In the genomic region with DNA sequence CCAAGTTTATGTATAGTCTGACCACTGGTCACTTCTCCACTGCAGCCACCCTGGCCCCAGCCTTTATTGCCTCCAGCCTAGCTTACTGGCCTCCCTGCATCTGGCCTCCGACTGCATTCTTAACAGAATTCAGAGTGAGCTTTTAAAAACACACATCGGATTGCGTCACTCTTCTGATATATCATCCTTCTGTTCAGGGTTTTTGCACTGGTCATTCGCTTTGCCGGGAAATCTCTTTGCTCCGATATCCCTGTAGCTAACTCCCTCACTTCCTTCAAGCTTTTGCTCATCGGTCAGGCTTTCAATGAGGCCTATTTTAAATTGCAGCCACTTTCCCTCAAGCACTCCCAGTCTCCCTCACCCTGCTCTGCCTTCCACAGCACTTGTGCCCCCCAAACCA, we compare ENCODE assay signal across 23 cellular contexts.
"Had no signal": no experiment of that assay in that cellular context is flagged by ENCODE, and none has a peak within 500 bp of the region (broad histone marks: within the 10 kb centered on the region; RNA-seq: fewer than 3 reads in every experiment).

No MANE protein-coding gene starts in this region.

- DNase-seq: activated CD4-positive, alpha-beta memory T cell treated with anti-CD3 and anti-CD28 coated beads, Interleukin-2, amount 10 ng/mL, durations not matched to agents 7 days and 5 days; activated CD4-positive, alpha-beta T cell treated with anti-CD3 and anti-CD28 coated beads for 1 hour; activated CD4-positive, alpha-beta T cell treated with anti-CD3 and anti-CD28 coated beads, Interleukin-2, amount 10 ng/mL, durations not matched to agents 7 days and 5 days; activated naive CD4-positive, alpha-beta T cell; activated T-cell treated with anti-CD3 and anti-CD28 coated beads, Interleukin-2, amount 50 U/mL, for 4 hours; adrenal gland; brain microvascular endothelial cell; caudate nucleus; endodermal cell; foreskin keratinocyte; heart right ventricle; left ventricle myocardium superior; nucleus accumbens; posterior cingulate gyrus; right cardiac atrium; spleen; stimulated activated naive CD4-positive, alpha-beta T cell; T-helper 17 cell; T1000; tibial artery had no signal

- H3K4me3 ChIP-seq: adrenal gland, heart right ventricle, spleen, suprapubic skin, tibial artery had no signal

- H3K27me3 ChIP-seq: adrenal gland, brain microvascular endothelial cell, foreskin keratinocyte, heart right ventricle, spleen, suprapubic skin, tibial artery had no signal

- H3K4me1 ChIP-seq: adrenal gland, tibial artery had no signal

- H3K27ac ChIP-seq: adrenal gland, brain microvascular endothelial cell, foreskin keratinocyte, heart right ventricle, spleen, suprapubic skin, tibial artery had no signal

- H3K36me3 ChIP-seq: adrenal gland, brain microvascular endothelial cell, heart right ventricle, spleen, suprapubic skin, tibial artery had no signal

- ATAC-seq: activated naive CD4-positive, alpha-beta T cell treated with anti-CD3 and anti-CD28 coated beads, Interleukin-2, amount 50 U/mL, for 72 hours; activated T-cell treated with anti-CD3 and anti-CD28 coated beads, Interleukin-2, amount 50 U/mL, for 4 hours; esophagus mucosa; foreskin keratinocyte; heart right ventricle; left ventricle myocardium superior; right cardiac atrium; T-helper 17 cell had no signal
